9 cellular contexts compared by ENCODE assay signal in genomic region chr5:119389288-119390065, GRCh38. TPM values are rescaled to one million over a fixed set of nuclear protein-coding genes. Genes with fewer than 3 reads are reported as not detected.
DNase-seq lines count a peak whose midpoint lies in the region; ATAC-seq and TF ChIP-seq lines count a peak whose summit lies in the region.
"Had no signal": no experiment of that assay in that cellular context is flagged by ENCODE, and none has a peak within 500 bp of the region (broad histone marks: within the 10 kb centered on the region; RNA-seq: fewer than 3 reads in every experiment).

No MANE protein-coding gene starts in this region.

- H3K36me3 ChIP-seq in CD4-positive, CD25-positive, alpha-beta regulatory T cell (ENCODE audit: control insufficient read depth, insufficient read depth, low read length): peaks cover 33% of the 10 kb centered on the region
- H3K36me3 ChIP-seq in neutrophil: peaks cover 13% of the 10 kb centered on the region

- H3K9me3 Mint-ChIP-seq in CD4-positive, CD25-positive, alpha-beta regulatory T cell: no peaks in the 10 kb centered on the region
- no peaks in the 10 kb centered on the region for H3K9me3 Mint-ChIP-seq in central memory CD8-positive, alpha-beta T cell

- H3K4me3 ChIP-seq in CD4-positive, CD25-positive, alpha-beta regulatory T cell (ENCODE audit: low read depth, low read length): peak overlapping the region; percentile 21
- H3K4me3 ChIP-seq in neutrophil (ENCODE audit: low read depth in 1 of 2, low read length in 1 of 2): no peak overlapping the region
- H3K4me3 ChIP-seq: K562 had no signal

- peaks cover 32% of the 10 kb centered on the region for H3K4me1 ChIP-seq in CD4-positive, CD25-positive, alpha-beta regulatory T cell (ENCODE audit: control insufficient read depth, insufficient read depth, low read length, poor library complexity, severe bottlenecking)
- H3K4me1 ChIP-seq in neutrophil (ENCODE audit: control insufficient read depth in 1 of 2, insufficient read depth in 1 of 2, low read depth in 1 of 2, low read length in 1 of 2): peaks cover 21 to 67% of the 10 kb centered on the region in 2 experiments

- H3K36me3 Mint-ChIP-seq in CD4-positive, CD25-positive, alpha-beta regulatory T cell: peaks cover 37% of the 10 kb centered on the region
- H3K36me3 Mint-ChIP-seq in central memory CD8-positive, alpha-beta T cell (ENCODE audit: insufficient read depth): peaks cover 33% of the 10 kb centered on the region

- no peaks in the 10 kb centered on the region for H3K27me3 ChIP-seq in CD4-positive, CD25-positive, alpha-beta regulatory T cell (ENCODE audit: control insufficient read depth, insufficient read depth, low read length)
- no peaks in the 10 kb centered on the region for H3K27me3 ChIP-seq in neutrophil

- peak overlapping the region; percentile 44 for H3K27ac ChIP-seq in CD4-positive, CD25-positive, alpha-beta regulatory T cell (ENCODE audit: insufficient read depth, low read length, poor library complexity, severe bottlenecking)
- H3K27ac ChIP-seq in neutrophil: peak overlapping the region; percentile 60

- DNase-seq in CD4-positive, CD25-positive, alpha-beta regulatory T cell: no peak
- DNase-seq in central memory CD8-positive, alpha-beta T cell (ENCODE audit: low spot score in 2 of 2): no peak
- DNase-seq in cerebellar cortex (ENCODE audit: low spot score) (no peak), GM19238 (ENCODE audit: insufficient read length, low spot score) (no peak)

- no peaks in the 10 kb centered on the region for H3K27me3 Mint-ChIP-seq in CD4-positive, CD25-positive, alpha-beta regulatory T cell
- no peaks in the 10 kb centered on the region for H3K27me3 Mint-ChIP-seq in central memory CD8-positive, alpha-beta T cell

- H3K27ac Mint-ChIP-seq in CD4-positive, CD25-positive, alpha-beta regulatory T cell: peak overlapping the region; percentile 28 to 82 (median 46)
- H3K27ac Mint-ChIP-seq in central memory CD8-positive, alpha-beta T cell (ENCODE audit: low read depth): peak overlapping the region; percentile 12

- H3K9me3 ChIP-seq in CD4-positive, CD25-positive, alpha-beta regulatory T cell (ENCODE audit: control insufficient read depth in 2 of 2, low read length in 2 of 2): no peaks in the 10 kb centered on the region
- no peaks in the 10 kb centered on the region for H3K9me3 ChIP-seq in neutrophil

- ATAC-seq in CD4-positive, CD25-positive, alpha-beta regulatory T cell (ENCODE audit: low read depth in 2 of 2): no peak
- ATAC-seq in HG02798 (IDR thresholded peaks at IDR 0.05; ENCODE audit: poor library complexity, unreplicated experiment) (peak; percentile 27), GM19035 (IDR thresholded peaks at IDR 0.05; ENCODE audit: unreplicated experiment) (no peak), GM19463 (IDR thresholded peaks at IDR 0.05; ENCODE audit: unreplicated experiment) (no peak)
- ATAC-seq in central memory CD8-positive, alpha-beta T cell (replicated peaks; ENCODE audit: extremely low read depth, poor library complexity, severe bottlenecking): no peak
- ATAC-seq: K562 had no signal

- TF ChIP-seq CTCF in neutrophil (IDR thresholded peaks at IDR 0.05): no peak

- peaks cover 62 to 93% (median 73%) of the 10 kb centered on the region in 4 donors for H3K4me1 Mint-ChIP-seq in CD4-positive, CD25-positive, alpha-beta regulatory T cell
- H3K4me1 Mint-ChIP-seq in central memory CD8-positive, alpha-beta T cell: peaks cover 71% of the 10 kb centered on the region

- H3K4me3 Mint-ChIP-seq in CD4-positive, CD25-positive, alpha-beta regulatory T cell: peak overlapping the region; percentile 2 to 63 (median 52)
- no peak overlapping the region for H3K4me3 Mint-ChIP-seq in central memory CD8-positive, alpha-beta T cell

RNA-seq across cellular contexts. Expression of gene TNFAIP8, which starts 33.7 kb away (rescaled TPM):
- 120 TPM for total RNA-seq in CD4-positive, CD25-positive, alpha-beta regulatory T cell
- 100 to 1,000 TPM; 183 to 244 (median 202) TPM for polyA plus RNA-seq in CD4-positive, CD25-positive, alpha-beta regulatory T cell
